Comparison of ENCODE assay signal across 17 cellular contexts in genomic region chr7:1032536-1033181, GRCh38. TPM values are rescaled to one million over a fixed set of nuclear protein-coding genes. Genes with fewer than 3 reads are reported as not detected.
DNase-seq lines count a peak whose midpoint lies in the region; ATAC-seq, FAIRE-seq and TF ChIP-seq lines count a peak whose summit lies in the region.
"Had no signal": no experiment of that assay in that cellular context is flagged by ENCODE, and none has a peak within 500 bp of the region (broad histone marks: within the 10 kb centered on the region; RNA-seq: fewer than 3 reads in every experiment).

No MANE protein-coding gene starts in this region.

- ATAC-seq in effector memory CD8-positive, alpha-beta T cell (replicated peaks), result no peak
- ATAC-seq in GM21447 (IDR thresholded peaks at IDR 0.05; ENCODE audit: unreplicated experiment), result no peak
- ATAC-seq: HepG2, Right ventricle myocardium inferior had no signal

- H3K36me3 ChIP-seq in CD4-positive, alpha-beta memory T cell (ENCODE audit: insufficient read depth, low read length), result no peaks in the 10 kb centered on the region

- H3K9me3 Mint-ChIP-seq in CD4-positive, alpha-beta memory T cell, result no peaks in the 10 kb centered on the region
- no peaks in the 10 kb centered on the region for H3K9me3 Mint-ChIP-seq in effector memory CD8-positive, alpha-beta T cell
- H3K9me3 Mint-ChIP-seq in progenitor cell of endocrine pancreas (ENCODE audit: low read depth), result peaks cover 8% of the 10 kb centered on the region

- H3K27me3 Mint-ChIP-seq in CD4-positive, alpha-beta memory T cell, result no peaks in the 10 kb centered on the region
- H3K27me3 Mint-ChIP-seq in effector memory CD8-positive, alpha-beta T cell, result no peaks in the 10 kb centered on the region
- no peaks in the 10 kb centered on the region for H3K27me3 Mint-ChIP-seq in progenitor cell of endocrine pancreas

- intact Hi-C loops in CD4-positive, alpha-beta memory T cell (cut with micrococcal nuclease), result no loop called here

- no peak overlapping the region for H3K27ac ChIP-seq in CD4-positive, alpha-beta memory T cell (ENCODE audit: low read depth, low read length)

- H3K36me3 Mint-ChIP-seq in CD4-positive, alpha-beta memory T cell, result no peaks in the 10 kb centered on the region
- H3K36me3 Mint-ChIP-seq in effector memory CD8-positive, alpha-beta T cell (ENCODE audit: insufficient read depth), result peaks cover 8% of the 10 kb centered on the region
- H3K36me3 Mint-ChIP-seq in progenitor cell of endocrine pancreas (ENCODE audit: insufficient read depth), result peaks cover 14% of the 10 kb centered on the region

- H3K9me3 ChIP-seq in CD4-positive, alpha-beta memory T cell (ENCODE audit: control insufficient read depth in 1 of 2, low read length in 2 of 2), result no peaks in the 10 kb centered on the region
- H3K9me3 ChIP-seq: BE2C had no signal

- no peak for TF ChIP-seq CTCF in progenitor cell of endocrine pancreas (IDR thresholded peaks at IDR 0.05; ENCODE audit: unreplicated experiment)

- no peaks in the 10 kb centered on the region for H3K27me3 ChIP-seq in CD4-positive, alpha-beta memory T cell (ENCODE audit: insufficient read depth, low read length)
- H3K27me3 ChIP-seq: BE2C had no signal

- peak overlapping the region in 6 of 8 donors; percentile 13 to 88 (median 77) for H3K4me3 Mint-ChIP-seq in CD4-positive, alpha-beta memory T cell
- H3K4me3 Mint-ChIP-seq in effector memory CD8-positive, alpha-beta T cell, result peak overlapping the region; percentile 56 to 76
- H3K4me3 Mint-ChIP-seq in progenitor cell of endocrine pancreas (ENCODE audit: low read depth), result no peak overlapping the region

- CTCF ChIA-PET in CD4-positive, alpha-beta memory T cell (lab: Charles Lee; ENCODE audit: partially characterized antibody), result interaction anchor here (0.7 to 1.0 kb wide), 2 partner anchors 39 to 58 kb away, joined by 3 read pairs; no protein-coding TSS in a partner anchor

- peak; percentile 64 for FAIRE-seq in HTR-8/SVneo (lab: Jason Lieb, UNC)
- FAIRE-seq: HepG2 had no signal

- peaks cover 47% of the 10 kb centered on the region for H3K4me1 ChIP-seq in CD4-positive, alpha-beta memory T cell (ENCODE audit: insufficient read depth, low read length)

- peaks cover 31 to 63% (median 43%) of the 10 kb centered on the region in 4 donors for H3K4me1 Mint-ChIP-seq in CD4-positive, alpha-beta memory T cell
- peaks cover 34 to 40% of the 10 kb centered on the region in 2 donors for H3K4me1 Mint-ChIP-seq in effector memory CD8-positive, alpha-beta T cell (ENCODE audit: low read depth in 2 of 2)
- H3K4me1 Mint-ChIP-seq in progenitor cell of endocrine pancreas (ENCODE audit: low read depth), result peaks cover 9% of the 10 kb centered on the region

- POLR2A ChIA-PET in CD4-positive, alpha-beta memory T cell (lab: Charles Lee; ENCODE audit: partially characterized antibody), result no interaction called here

- H3K27ac Mint-ChIP-seq in CD4-positive, alpha-beta memory T cell, result peak overlapping the region; percentile 62 to 98 (median 93)
- peak overlapping the region; percentile 49 to 87 for H3K27ac Mint-ChIP-seq in effector memory CD8-positive, alpha-beta T cell
- peak overlapping the region; percentile 81 for H3K27ac Mint-ChIP-seq in progenitor cell of endocrine pancreas

- no peak for DNase-seq in CD4-positive, alpha-beta memory T cell
- DNase-seq in HTR-8/SVneo (ENCODE audit: insufficient read length, low spot score) (no peak), progenitor cell of endocrine pancreas (ENCODE audit: low spot score, unreplicated experiment) (no peak), SIG-M5 (lab: John Stamatoyannopoulos, UW) (no peak), putamen (ENCODE audit: low spot score) (no peak)
- no peak for DNase-seq in effector memory CD8-positive, alpha-beta T cell
- DNase-seq: BE2C, H7, Karpas-422, MM.1S, NCI-H1105 treated with DMSO at 0.1 percent for 48 hours, NCI-H187, NCI-H2171, NCI-H82 had no signal

- no peak overlapping the region for H3K4me3 ChIP-seq in CD4-positive, alpha-beta memory T cell (ENCODE audit: low read length in 2 of 2)

RNA-seq across cellular contexts. Expression of gene GPR146, which starts 11.7 kb away (rescaled TPM):
- total RNA-seq in CD4-positive, alpha-beta memory T cell, result 10 to 100 TPM in 1 of 2 experiments, 1 to 10 TPM in 1; 8.8 to 10.1 TPM
- polyA plus RNA-seq in CD4-positive, alpha-beta memory T cell, result 10 to 100 TPM; 10.0 to 22.2 TPM
- 1.6 and 1.9 TPM in 2 replicates for total RNA-seq in progenitor cell of endocrine pancreas

RNA-seq across cellular contexts. Expression of gene CYP2W1, which starts 49.7 kb away (rescaled TPM):
- total RNA-seq in CD4-positive, alpha-beta memory T cell, result not detected
- not detected for polyA plus RNA-seq in CD4-positive, alpha-beta memory T cell
- total RNA-seq in progenitor cell of endocrine pancreas, result 1.2 and 1.6 TPM in 2 replicates
- total RNA-seq: H7, Right ventricle myocardium inferior had no signal

RNA-seq across cellular contexts. Expression of gene GPER1, which starts 55.3 kb away (rescaled TPM):
- total RNA-seq in CD4-positive, alpha-beta memory T cell, result not detected
- not detected for polyA plus RNA-seq in CD4-positive, alpha-beta memory T cell
- total RNA-seq in progenitor cell of endocrine pancreas, result 0.50 and 0.64 TPM in 2 replicates

RNA-seq across cellular contexts. Expression of gene COX19, which starts 57.3 kb away (rescaled TPM):
- 10 to 100 TPM; 46.2 to 50.0 TPM for total RNA-seq in CD4-positive, alpha-beta memory T cell
- polyA plus RNA-seq in CD4-positive, alpha-beta memory T cell, result 10 to 100 TPM; 20.5 to 20.8 TPM
- 20.3 and 20.6 TPM in 2 replicates for total RNA-seq in progenitor cell of endocrine pancreas
